In the genomic region with DNA sequence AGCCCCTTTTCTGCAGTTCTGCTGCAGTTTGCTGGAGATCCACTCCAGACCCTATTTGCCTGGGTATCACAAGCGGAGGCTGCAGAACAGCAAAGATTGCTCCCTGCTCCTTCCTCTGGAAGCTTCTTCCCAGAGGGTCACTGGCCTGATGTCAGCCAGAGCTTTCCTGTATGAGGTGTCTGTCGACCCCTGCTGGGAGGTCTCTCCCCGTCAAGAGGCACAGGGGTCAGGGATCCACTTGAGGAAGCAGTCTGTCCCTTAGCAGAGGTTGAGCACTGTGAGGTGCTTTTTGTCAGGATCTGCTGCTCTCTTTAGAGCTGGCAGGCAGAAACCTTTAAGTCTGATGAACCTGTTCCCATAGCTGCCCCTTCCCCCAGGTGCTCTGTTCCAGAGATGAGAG, we compare ENCODE assay signal across 33 cellular contexts. TPM values are rescaled to one million over a fixed set of nuclear protein-coding genes. Genes with fewer than 3 reads are reported as not detected.
"Had no signal": no experiment of that assay in that cellular context is flagged by ENCODE, and none has a peak within 500 bp of the region (broad histone marks: within the 10 kb centered on the region; RNA-seq: fewer than 3 reads in every experiment).

No MANE protein-coding gene starts in this region.

- H3K4me1 Mint-ChIP-seq: activated CD4-positive, alpha-beta T cell treated with anti-CD3 and anti-CD28 coated beads, Interleukin-2, amount 10 ng/mL, durations not matched to agents 24 days and 14 days; activated naive CD8-positive, alpha-beta T cell treated with anti-CD3 and anti-CD28 coated beads for 36 hours; activated T-helper 17 cell treated with anti-CD3 and anti-CD28 coated beads, Interleukin-2, amount 50 U/mL, for 72 hours had no signal

- H3K4me3 ChIP-seq: SJCRH30 had no signal

- H3K27ac Mint-ChIP-seq: activated CD4-positive, alpha-beta T cell treated with anti-CD3 and anti-CD28 coated beads, Interleukin-2, amount 10 ng/mL, durations not matched to agents 24 days and 14 days; activated CD8-positive, alpha-beta T cell treated with anti-CD3 and anti-CD28 coated beads for 36 hours; activated naive CD8-positive, alpha-beta T cell treated with anti-CD3 and anti-CD28 coated beads for 36 hours; activated T-cell treated with anti-CD3 and anti-CD28 coated beads, Interleukin-2, amount 50 U/mL, for 72 hours; activated T-helper 17 cell treated with anti-CD3 and anti-CD28 coated beads, Interleukin-2, amount 50 U/mL, for 72 hours; T-helper 1 cell treated with Interleukin-12 subunit alpha and Interleukin-12 subunit beta and Interleukin-4 antibody, amounts not matched to agents 30 μg/mL and 1 μg/mL, for 36 hours; T-helper 2 cell treated with Interferon-gamma antibody and Interleukin-4, amounts not matched to agents 5 μg/mL and 100 μg/mL, for 36 hours had no signal

- H3K4me1 ChIP-seq: SJCRH30 had no signal

- H3K27me3 ChIP-seq: brain microvascular endothelial cell, SJCRH30 had no signal

- H3K36me3 ChIP-seq: brain microvascular endothelial cell, SJCRH30 had no signal

- DNase-seq: activated CD4-positive, alpha-beta T cell treated with anti-CD3 and anti-CD28 coated beads, Interleukin-2, amount 10 ng/mL, durations not matched to agents 24 days and 14 days; activated CD4-positive, alpha-beta T cell treated with anti-CD3 and anti-CD28 coated beads, Interleukin-2, amount 50 U/mL, for 4 hours; activated CD8-positive, alpha-beta T cell treated with anti-CD3 and anti-CD28 coated beads for 36 hours; activated effector memory CD4-positive, alpha-beta T cell treated with anti-CD3 and anti-CD28 coated beads, Interleukin-2, amount 50 U/mL, for 16 hours; activated naive CD4-positive, alpha-beta T cell; activated naive CD4-positive, alpha-beta T cell treated with anti-CD3 and anti-CD28 coated beads, Interleukin-2, amount 50 U/mL, for 16 hours; activated naive CD8-positive, alpha-beta T cell treated with anti-CD3 and anti-CD28 coated beads for 36 hours; activated T-cell treated with anti-CD3 and anti-CD28 coated beads, Interleukin-2, amount 50 U/mL, for 1 hour; activated T-cell treated with anti-CD3 and anti-CD28 coated beads, Interleukin-2, amount 50 U/mL, for 72 hours; amniotic stem cell; aorta; brain microvascular endothelial cell; central memory CD4-positive, alpha-beta T cell; NCI-H1092 treated with DMSO at 0.1 percent for 48 hours; NCI-H1417; NCI-H146; NCI-H187; NCI-H2029 treated with DMSO at 0.1 percent for 48 hours; NCI-H2107; NCI-H2171; NCI-H510A; NCI-H526; NCI-H774; SHP77; SK-N-SH had no signal

- H3K4me3 Mint-ChIP-seq: activated CD4-positive, alpha-beta T cell treated with anti-CD3 and anti-CD28 coated beads, Interleukin-2, amount 10 ng/mL, durations not matched to agents 24 days and 14 days; activated CD8-positive, alpha-beta T cell treated with anti-CD3 and anti-CD28 coated beads for 36 hours; activated naive CD8-positive, alpha-beta T cell treated with anti-CD3 and anti-CD28 coated beads for 36 hours; activated T-cell treated with anti-CD3 and anti-CD28 coated beads, Interleukin-2, amount 50 U/mL, for 72 hours; activated T-helper 17 cell treated with anti-CD3 and anti-CD28 coated beads, Interleukin-2, amount 50 U/mL, for 72 hours; T-helper 1 cell treated with Interleukin-12 subunit alpha and Interleukin-12 subunit beta and Interleukin-4 antibody, amounts not matched to agents 30 μg/mL and 1 μg/mL, for 36 hours; T-helper 2 cell treated with Interferon-gamma antibody and Interleukin-4, amounts not matched to agents 5 μg/mL and 100 μg/mL, for 36 hours had no signal

- ATAC-seq: activated CD8-positive, alpha-beta T cell treated with anti-CD3 and anti-CD28 coated beads for 36 hours; activated T-cell treated with anti-CD3 and anti-CD28 coated beads, Interleukin-2, amount 50 U/mL, for 72 hours; activated T-helper 17 cell treated with anti-CD3 and anti-CD28 coated beads, Interleukin-2, amount 50 U/mL, for 72 hours; Panc1 had no signal

- H3K9me2 ChIP-seq: SK-N-SH had no signal

- H3K9ac ChIP-seq: SK-N-SH had no signal

- H3K27me3 Mint-ChIP-seq: activated CD4-positive, alpha-beta T cell treated with anti-CD3 and anti-CD28 coated beads, Interleukin-2, amount 10 ng/mL, durations not matched to agents 24 days and 14 days; activated CD8-positive, alpha-beta T cell treated with anti-CD3 and anti-CD28 coated beads for 36 hours; activated naive CD8-positive, alpha-beta T cell treated with anti-CD3 and anti-CD28 coated beads for 36 hours; activated T-helper 17 cell treated with anti-CD3 and anti-CD28 coated beads, Interleukin-2, amount 50 U/mL, for 72 hours had no signal

- H3K27ac ChIP-seq: brain microvascular endothelial cell, SJCRH30 had no signal

- H3K9me3 Mint-ChIP-seq: activated CD4-positive, alpha-beta T cell treated with anti-CD3 and anti-CD28 coated beads, Interleukin-2, amount 10 ng/mL, durations not matched to agents 24 days and 14 days; activated T-cell treated with anti-CD3 and anti-CD28 coated beads, Interleukin-2, amount 50 U/mL, for 72 hours; activated T-helper 17 cell treated with anti-CD3 and anti-CD28 coated beads, Interleukin-2, amount 50 U/mL, for 72 hours; T-helper 1 cell treated with Interleukin-12 subunit alpha and Interleukin-12 subunit beta and Interleukin-4 antibody, amounts not matched to agents 30 μg/mL and 1 μg/mL, for 36 hours; T-helper 2 cell treated with Interferon-gamma antibody and Interleukin-4, amounts not matched to agents 5 μg/mL and 100 μg/mL, for 36 hours had no signal

- H3K36me3 Mint-ChIP-seq: activated naive CD8-positive, alpha-beta T cell treated with anti-CD3 and anti-CD28 coated beads for 36 hours had no signal

- H3K9me3 ChIP-seq: SJCRH30, SK-N-SH had no signal

- H3K4me2 ChIP-seq: SK-N-SH had no signal

RNA-seq across cellular contexts. Expression of a gene that starts 42.0 kb away (rescaled TPM):
- total RNA-seq: activated CD4-positive, alpha-beta T cell treated with anti-CD3 and anti-CD28 coated beads, Interleukin-2, amount 10 ng/mL, durations not matched to agents 24 days and 14 days; activated CD8-positive, alpha-beta memory T cell treated with anti-CD3 and anti-CD28 coated beads for 36 hours; activated CD8-positive, alpha-beta T cell treated with anti-CD3 and anti-CD28 coated beads for 36 hours; activated naive CD8-positive, alpha-beta T cell treated with anti-CD3 and anti-CD28 coated beads for 36 hours; activated T-cell treated with anti-CD3 and anti-CD28 coated beads, Interleukin-2, amount 50 U/mL, for 72 hours; activated T-helper 17 cell treated with anti-CD3 and anti-CD28 coated beads, Interleukin-2, amount 50 U/mL, for 72 hours; aorta; M059J; RPMI7951 had no signal
- polyA plus RNA-seq: SK-N-SH had no signal
